ENCODE assay signal across 24 cellular contexts in the genomic region with DNA sequence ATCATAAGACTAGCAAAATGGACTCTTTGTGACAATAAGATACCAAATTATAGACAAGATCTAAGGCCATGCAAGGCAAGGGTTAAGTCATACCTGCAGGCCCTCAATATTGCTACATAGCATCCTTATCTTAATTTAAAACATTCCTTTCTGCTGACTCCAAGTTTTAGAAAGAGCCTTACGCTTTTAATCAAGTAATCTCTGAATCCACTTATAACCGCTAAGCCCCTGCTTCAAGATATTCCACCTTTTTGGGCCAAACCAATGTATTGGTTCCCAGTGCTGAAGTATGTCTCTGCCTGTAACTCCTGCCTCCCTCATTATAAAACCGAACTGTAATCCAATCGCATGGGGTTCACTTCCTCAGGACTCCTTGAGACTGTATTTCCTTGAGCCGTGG.
DNase-seq lines count a peak whose midpoint lies in the region; ATAC-seq, FAIRE-seq and TF ChIP-seq lines count a peak whose summit lies in the region.
"Had no signal": no experiment of that assay in that cellular context is flagged by ENCODE, and none has a peak within 500 bp of the region (broad histone marks: within the 10 kb centered on the region; RNA-seq: fewer than 3 reads in every experiment).

No MANE protein-coding gene starts in this region.

- peaks cover 2% of the 10 kb centered on the region for H3K27me3 Mint-ChIP-seq in astrocyte (ENCODE audit: low read depth, unreplicated experiment)
- H3K27me3 Mint-ChIP-seq: B cell had no signal

- no TSS peak for BruUV-seq in HepG2 (replicated peaks; lab: Mats Ljungman, UMichigan)

- no peak overlapping the region for H3K9ac ChIP-seq in HepG2 (ENCODE audit: insufficient read depth, low read depth, low read length)
- no peak overlapping the region for H3K9ac ChIP-seq in astrocyte (ENCODE audit: low read length)
- no peak overlapping the region for H3K9ac ChIP-seq in keratinocyte (ENCODE audit: control insufficient read depth, extremely low read depth, insufficient read depth, low read length)

- H3K79me2 ChIP-seq in HepG2 (ENCODE audit: insufficient read depth, low read length) (no peaks in the 10 kb centered on the region), astrocyte (ENCODE audit: insufficient read depth, low read length) (no peaks in the 10 kb centered on the region), keratinocyte (ENCODE audit: control insufficient read depth, insufficient read depth, low read length) (no peaks in the 10 kb centered on the region)

- ATAC-seq in HepG2 (no peak), right lobe of liver (no peak), GM19395 (IDR thresholded peaks at IDR 0.05; ENCODE audit: unreplicated experiment) (no peak)

- no peaks in the 10 kb centered on the region for H3K9me1 ChIP-seq in keratinocyte (ENCODE audit: control insufficient read depth, extremely low read depth, insufficient read depth, low read length)

- H3K4me3 ChIP-seq in HepG2 (replicated peaks in 1 of 3; ENCODE audit: insufficient read depth in 1 of 3, low read depth in 2 of 3, low read length in 3 of 3) (no peak overlapping the region), right lobe of liver (no peak overlapping the region), astrocyte (ENCODE audit: insufficient read depth, low read depth, low read length) (no peak overlapping the region), keratinocyte (ENCODE audit: control insufficient read depth in 2 of 3, extremely low read depth in 1 of 3, insufficient read depth in 2 of 3, low read depth in 1 of 3, low read length in 3 of 3) (no peak overlapping the region)
- H3K4me3 ChIP-seq: MG63 had no signal

- FAIRE-seq in HepG2 (lab: Jason Lieb, UNC): no peak
- FAIRE-seq in astrocyte (lab: Jason Lieb, UNC): no peak
- FAIRE-seq in keratinocyte (lab: Jason Lieb, UNC): peak; percentile 23
- FAIRE-seq: A204.1, D721Med had no signal

- intact Hi-C loops in HepG2 (cut with micrococcal nuclease; ENCODE audit: unreplicated experiment) (no loop called here), right lobe of liver (cut with DNase I) (no loop called here)

- H3K4me1 ChIP-seq in HepG2 (ENCODE audit: insufficient read depth, low read length): peaks cover 12% of the 10 kb centered on the region
- no peaks in the 10 kb centered on the region for H3K4me1 ChIP-seq in right lobe of liver
- H3K4me1 ChIP-seq in astrocyte (ENCODE audit: insufficient read depth, low read length): peaks cover 15% of the 10 kb centered on the region
- peaks cover 26% of the 10 kb centered on the region for H3K4me1 ChIP-seq in keratinocyte (ENCODE audit: control insufficient read depth, extremely low read depth, insufficient read depth, low read length)

- H3K27me3 ChIP-seq in HepG2 (ENCODE audit: control insufficient read depth in 1 of 2, insufficient read depth in 2 of 2, low read length in 2 of 2) (no peaks in the 10 kb centered on the region; a peak in 2 of 5 replicates), right lobe of liver (no peaks in the 10 kb centered on the region), astrocyte (ENCODE audit: insufficient read depth, low read length) (no peaks in the 10 kb centered on the region), keratinocyte (ENCODE audit: control insufficient read depth, extremely low read depth, insufficient read depth, low read length) (no peaks in the 10 kb centered on the region)
- H3K27me3 ChIP-seq: MG63 had no signal

- H3K4me2 ChIP-seq in HepG2 (ENCODE audit: low read depth, low read length) (no peak overlapping the region), astrocyte (ENCODE audit: low read length) (no peak overlapping the region), keratinocyte (ENCODE audit: control insufficient read depth, extremely low read depth, insufficient read depth, low read depth, low read length) (no peak overlapping the region)

- dilution Hi-C loops in keratinocyte (cut with MboI; ENCODE audit: extremely low pct_ligation_motif_present, low sequenced_read_pairs): no loop called here

- CTCF ChIA-PET in HepG2 (lab: Yijun Ruan, JAX; ENCODE audit: low intra/inter-chr PET ratio, low total read pairs): no interaction called here

- H3K27ac Mint-ChIP-seq in astrocyte (ENCODE audit: unreplicated experiment): no peak overlapping the region
- H3K27ac Mint-ChIP-seq: B cell, CD14-positive monocyte, H9, HFFc6 had no signal

- TF ChIP-seq POLR2A in HepG2 (IDR thresholded peaks at IDR 0.05; ENCODE audit: insufficient read depth in 1 of 2, low read depth in 2 of 2, low read length in 2 of 2) (no peak), right lobe of liver (IDR thresholded peaks at IDR 0.05) (no peak)

- in situ Hi-C loops in HepG2 (cut with HindIII; ENCODE audit: extremely low pct_ligation_motif_present, low pct_unique_long_range_greater_than_20kb) (no loop called here), ACHN (cut with HindIII; ENCODE audit: low pct_ligation_motif_present, low pct_unique_long_range_greater_than_20kb, low sequenced_read_pairs) (no loop called here), GM13976 (cut with MboI; ENCODE audit: low sequenced_read_pairs, unreplicated experiment) (no loop called here)

- 56% methylated on average over 5 of the region's 5 CpGs for WGBS in HepG2 (ENCODE audit: low lambda C conversion rate)
- WGBS in right lobe of liver (ENCODE audit: insufficient coverage, low coverage, low lambda C conversion rate, missing lambda C conversion rate): 83% methylated on average over 5 of the region's 5 CpGs

- DNase-seq in HepG2 (ENCODE audit: low spot score): no peak
- no peak for DNase-seq in right lobe of liver
- peak; percentile 79 for DNase-seq in astrocyte (ENCODE audit: low read depth)
- no peak for DNase-seq in keratinocyte (ENCODE audit: low read depth, low spot score)
- DNase-seq in ACHN: no peak
- DNase-seq in GM13976 (ENCODE audit: low spot score): no peak
- DNase-seq in NCI-H2029 treated with DMSO at 0.1 percent for 48 hours (lab: John Stamatoyannopoulos, UW): no peak
- DNase-seq: DMS53, H9, HFFc6, Kasumi-1, MG63, NCI-H1048, NCI-H1417 treated with DMSO at 0.1 percent for 48 hours, NCI-H187, NCI-H345, NCI-H524, NCI-H774, SHP77 had no signal

- no peak for TF ChIP-seq RAD21 in HepG2 (CRISPR knock-in tag; IDR thresholded peaks at IDR 0.05)

- H3K9me3 ChIP-seq in HepG2 (ENCODE audit: low read length) (no peaks in the 10 kb centered on the region), right lobe of liver (no peaks in the 10 kb centered on the region), astrocyte (ENCODE audit: insufficient read depth, low read depth, low read length) (no peaks in the 10 kb centered on the region), keratinocyte (ENCODE audit: control insufficient read depth, low read depth, low read length) (no peaks in the 10 kb centered on the region)
- H3K9me3 ChIP-seq: MG63 had no signal

- H3K9me3 Mint-ChIP-seq in astrocyte (ENCODE audit: unreplicated experiment): peaks cover 4% of the 10 kb centered on the region
- H3K9me3 Mint-ChIP-seq: H9, HFFc6 had no signal

- no peak overlapping the region for H3K27ac ChIP-seq in HepG2 (ENCODE audit: extremely low read length, insufficient read depth, low read length)
- H3K27ac ChIP-seq in right lobe of liver: no peak overlapping the region
- H3K27ac ChIP-seq in astrocyte (ENCODE audit: low read depth, low read length): no peak overlapping the region
- no peak overlapping the region for H3K27ac ChIP-seq in keratinocyte (ENCODE audit: control insufficient read depth, insufficient read depth, low read length)

- no peak overlapping the region for H2AFZ ChIP-seq in HepG2 (ENCODE audit: low read length)
- no peak overlapping the region for H2AFZ ChIP-seq in astrocyte (ENCODE audit: low read depth, low read length)
- H2AFZ ChIP-seq in keratinocyte (ENCODE audit: control insufficient read depth, low read length): no peak overlapping the region

- TF ChIP-seq CTCF in HepG2 (CRISPR knock-in tag; IDR thresholded peaks at IDR 0.05) (no peak), right lobe of liver (IDR thresholded peaks at IDR 0.05) (no peak), astrocyte (IDR thresholded peaks at IDR 0.05; ENCODE audit: insufficient read depth, low read depth, low read length) (no peak), keratinocyte (optimal IDR thresholded peaks at IDR 0.05 in 1 of 3, IDR thresholded peaks at IDR 0.05 in 1 of 3, conservative IDR thresholded peaks at IDR 0.05 in 1 of 3; ENCODE audit: extremely low read depth in 1 of 3, insufficient read depth in 2 of 3, low read length in 3 of 3) (no peak), GM13976 (IDR thresholded peaks at IDR 0.05; ENCODE audit: borderline replicate concordance, control extremely low read depth, extremely low read depth, insufficient read depth, missing control alignments) (no peak)

- H4K20me1 ChIP-seq in HepG2 (ENCODE audit: insufficient read depth, low read length): no peaks in the 10 kb centered on the region
- H4K20me1 ChIP-seq in astrocyte (ENCODE audit: insufficient read depth, low read length): no peaks in the 10 kb centered on the region
- H4K20me1 ChIP-seq in keratinocyte (ENCODE audit: control insufficient read depth, extremely low read depth, insufficient read depth, low read length): no peaks in the 10 kb centered on the region

- H3K4me3 Mint-ChIP-seq in astrocyte (ENCODE audit: unreplicated experiment): no peak overlapping the region
- H3K4me3 Mint-ChIP-seq: B cell, CD14-positive monocyte, H9, HFFc6 had no signal

- H3K36me3 Mint-ChIP-seq in astrocyte (ENCODE audit: low read depth, unreplicated experiment): peaks cover 2% of the 10 kb centered on the region
- H3K36me3 Mint-ChIP-seq: CD14-positive monocyte had no signal

- POLR2A ChIA-PET in HepG2 (lab: Yijun Ruan, JAX): no interaction called here

- H3K4me1 Mint-ChIP-seq in astrocyte (ENCODE audit: low read depth, unreplicated experiment): peaks cover 4% of the 10 kb centered on the region
- H3K4me1 Mint-ChIP-seq: B cell had no signal

- H3K36me3 ChIP-seq in HepG2 (replicated peaks in 1 of 2; ENCODE audit: control insufficient read depth in 1 of 2, insufficient read depth in 2 of 2, low read length in 2 of 2): no peaks in the 10 kb centered on the region
- no peaks in the 10 kb centered on the region for H3K36me3 ChIP-seq in right lobe of liver
- H3K36me3 ChIP-seq in astrocyte (ENCODE audit: insufficient read depth, low read length): no peaks in the 10 kb centered on the region
- no peaks in the 10 kb centered on the region for H3K36me3 ChIP-seq in keratinocyte (ENCODE audit: control insufficient read depth in 2 of 2, extremely low read depth in 1 of 2, insufficient read depth in 2 of 2, low read length in 2 of 2)
- H3K36me3 ChIP-seq: MG63 had no signal

- no peak for TF ChIP-seq EP300 in HepG2 (IDR thresholded peaks at IDR 0.05; ENCODE audit: low read depth in 2 of 2, low read length in 2 of 2)
- TF ChIP-seq EP300 in HepG2 (CRISPR knock-in tag; IDR thresholded peaks at IDR 0.05; ENCODE audit: borderline replicate concordance): no peak
